1 cellular context compared by ENCODE assay signal in the genomic region with DNA sequence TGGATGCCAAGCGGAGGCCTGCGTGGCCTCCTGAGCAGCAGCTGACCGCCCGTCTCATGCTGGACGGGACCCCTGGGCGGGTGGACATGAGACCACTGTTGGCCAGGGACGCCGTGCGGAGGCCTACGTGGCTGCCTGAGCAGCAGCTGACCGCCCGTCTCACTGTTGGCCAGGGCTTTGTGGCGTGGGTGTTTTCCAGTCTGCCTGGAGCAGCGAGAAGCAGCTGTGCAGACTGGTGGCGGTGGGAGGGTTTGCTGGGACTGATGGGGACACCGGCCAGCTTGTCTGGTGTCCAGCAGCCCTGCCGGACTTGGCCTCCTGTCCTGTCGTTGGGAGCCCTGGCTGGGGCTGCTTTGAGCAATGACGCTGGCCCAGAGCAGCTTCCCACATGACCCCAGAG.
TF ChIP-seq lines count a peak whose summit lies in the region.

No MANE protein-coding gene starts in this region.

TF ChIP-seq in WTC11, 78 proteins besides CTCF, POLR2A, EP300 and RAD21:
- TF ChIP-seq STAT6 (CRISPR knock-in tag; conservative IDR thresholded peaks at IDR 0.05; ENCODE audit: low read depth) (no peak), KAT7 (CRISPR knock-in tag; IDR thresholded peaks at IDR 0.05; ENCODE audit: borderline replicate concordance) (no peak), ZNF138 (CRISPR knock-in tag; conservative IDR thresholded peaks at IDR 0.05) (no peak), JAZF1 (CRISPR knock-in tag; IDR thresholded peaks at IDR 0.05) (no peak), ZNF121 (CRISPR knock-in tag; IDR thresholded peaks at IDR 0.05) (no peak), ATF3 (CRISPR knock-in tag; conservative IDR thresholded peaks at IDR 0.05) (no peak), TCF7 (CRISPR knock-in tag; IDR thresholded peaks at IDR 0.05; ENCODE audit: low read depth) (no peak), ZSCAN18 (CRISPR knock-in tag; IDR thresholded peaks at IDR 0.05) (no peak), ATF1 (CRISPR knock-in tag; IDR thresholded peaks at IDR 0.05) (no peak), MYBL2 (CRISPR knock-in tag; IDR thresholded peaks at IDR 0.05) (no peak), ZBTB21 (CRISPR knock-in tag; IDR thresholded peaks at IDR 0.05; ENCODE audit: borderline replicate concordance) (no peak), USF2 (CRISPR knock-in tag; IDR thresholded peaks at IDR 0.05) (no peak), ZNF671 (CRISPR knock-in tag; IDR thresholded peaks at IDR 0.05) (no peak), EMX1 (CRISPR knock-in tag; IDR thresholded peaks at IDR 0.05) (no peak), SP1 (CRISPR knock-in tag; conservative IDR thresholded peaks at IDR 0.05) (no peak)
- TF ChIP-seq, protein P1, sequence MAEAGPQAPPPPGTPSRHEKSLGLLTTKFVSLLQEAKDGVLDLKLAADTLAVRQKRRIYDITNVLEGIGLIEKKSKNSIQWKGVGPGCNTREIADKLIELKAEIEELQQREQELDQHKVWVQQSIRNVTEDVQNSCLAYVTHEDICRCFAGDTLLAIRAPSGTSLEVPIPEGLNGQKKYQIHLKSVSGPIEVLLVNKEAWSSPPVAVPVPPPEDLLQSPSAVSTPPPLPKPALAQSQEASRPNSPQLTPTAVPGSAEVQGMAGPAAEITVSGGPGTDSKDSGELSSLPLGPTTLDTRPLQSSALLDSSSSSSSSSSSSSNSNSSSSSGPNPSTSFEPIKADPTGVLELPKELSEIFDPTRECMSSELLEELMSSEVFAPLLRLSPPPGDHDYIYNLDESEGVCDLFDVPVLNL (CRISPR knock-in tag; IDR thresholded peaks at IDR 0.05; ENCODE audit: borderline replicate concordance, low read depth), result no peak
